In genomic region chr19:34430738-34431625, GRCh38 we compare ENCODE assay signal across 1 cellular context.
TF ChIP-seq lines count a peak whose summit lies in the region.

No MANE protein-coding gene starts in this region.

TF ChIP-seq in SK-N-SH, 30 proteins besides CTCF, POLR2A, EP300 and RAD21 (continued from another document):
- TF ChIP-seq IRF3 (IDR thresholded peaks at IDR 0.05; ENCODE audit: low read depth, low read length) (no peak), RCOR1 (IDR thresholded peaks at IDR 0.05; ENCODE audit: low read length) (no peak), SMC3 (IDR thresholded peaks at IDR 0.05; ENCODE audit: low read depth, low read length) (no peak)
